24 cellular contexts compared by ENCODE assay signal in genomic region chr7:91039033-91039432, GRCh38.
DNase-seq lines count a peak whose midpoint lies in the region; ATAC-seq, FAIRE-seq and TF ChIP-seq lines count a peak whose summit lies in the region.
"Had no signal": no experiment of that assay in that cellular context is flagged by ENCODE, and none has a peak within 500 bp of the region (broad histone marks: within the 10 kb centered on the region; RNA-seq: fewer than 3 reads in every experiment).

No MANE protein-coding gene starts in this region.

- POLR2A ChIA-PET in GM12878 (lab: Charles Lee) = no interaction called here

- no peak for TF ChIP-seq EP300 in GM12878 (IDR thresholded peaks at IDR 0.05; ENCODE audit: borderline replicate concordance in 1 of 2, control insufficient read depth in 1 of 2, low read depth in 2 of 2, low read length in 2 of 2)

- BruUV-seq in GM12878 (replicated peaks; lab: Mats Ljungman, UMichigan) = no TSS peak

- H3K27ac ChIP-seq in GM12878 (ENCODE audit: control insufficient read depth, insufficient read depth) = no peak overlapping the region
- H3K27ac ChIP-seq in psoas muscle = no peak overlapping the region
- H3K27ac ChIP-seq: HL-60, lower lobe of right lung, right lobe of liver had no signal

- H3K27me3 ChIP-seq in GM12878 (replicated peaks in 1 of 2; ENCODE audit: control insufficient read depth in 2 of 2, insufficient read depth in 2 of 2, low read length in 1 of 2) (no peaks in the 10 kb centered on the region), psoas muscle (ENCODE audit: insufficient read depth in 3 of 3, low read length in 2 of 3) (no peaks in the 10 kb centered on the region)
- H3K27me3 ChIP-seq: right lobe of liver had no signal

- H4K20me1 ChIP-seq in GM12878 (ENCODE audit: control insufficient read depth, insufficient read depth) = no peaks in the 10 kb centered on the region

- FAIRE-seq in GM12878 (lab: Jason Lieb, UNC) = no peak

- TF ChIP-seq CTCF in GM12878 (IDR thresholded peaks at IDR 0.05 in 2 of 3, conservative IDR thresholded peaks at IDR 0.05 in 1 of 3; ENCODE audit: control insufficient read depth in 2 of 3, extremely low read depth in 1 of 3, insufficient read depth in 1 of 3, low read depth in 3 of 3, low read length in 3 of 3) (no peak), psoas muscle (IDR thresholded peaks at IDR 0.05) (no peak)

- H3K79me2 ChIP-seq in GM12878 (ENCODE audit: control insufficient read depth, insufficient read depth, low read length) = no peaks in the 10 kb centered on the region

- H3K9me3 Mint-ChIP-seq in immature natural killer cell = peaks cover 0 to 3% (median 0%) of the 10 kb centered on the region in 6 donors
- H3K9me3 Mint-ChIP-seq: GM23338 had no signal

- H3K27me3 Mint-ChIP-seq in immature natural killer cell (ENCODE audit: low read depth in 3 of 3) = peaks cover 1 to 3% (median 2%) of the 10 kb centered on the region in 3 donors
- H3K27me3 Mint-ChIP-seq: B cell; effector memory CD8-positive, alpha-beta T cell had no signal

- RAD21 ChIA-PET in GM12878 (lab: Charles Lee; ENCODE audit: unreplicated experiment) = no interaction called here

- H3K4me2 ChIP-seq in GM12878 (ENCODE audit: control insufficient read depth, insufficient read depth) = no peak overlapping the region
- H3K4me2 ChIP-seq: GM23338 had no signal

- TF ChIP-seq POLR2A in GM12878 (IDR thresholded peaks at IDR 0.05; ENCODE audit: low read depth, low read length) = no peak

- no peaks in the 10 kb centered on the region for H3K4me1 ChIP-seq in GM12878 (ENCODE audit: control insufficient read depth, insufficient read depth, low read length)
- no peaks in the 10 kb centered on the region for H3K4me1 ChIP-seq in psoas muscle
- H3K4me1 ChIP-seq: lower lobe of right lung, right lobe of liver had no signal

- peak; percentile 57 for ATAC-seq in GM18870 (IDR thresholded peaks at IDR 0.05; ENCODE audit: unreplicated experiment)
- peak; percentile 77 for ATAC-seq in GM21423 (IDR thresholded peaks at IDR 0.05; ENCODE audit: unreplicated experiment)
- ATAC-seq in HG02943 (IDR thresholded peaks at IDR 0.05; ENCODE audit: low read depth, unreplicated experiment) = peak; percentile 55
- peak; percentile 57 for ATAC-seq in GM12878
- no peak for ATAC-seq in HG03039 (IDR thresholded peaks at IDR 0.05; ENCODE audit: unreplicated experiment)
- ATAC-seq in psoas muscle = no peak
- ATAC-seq: effector memory CD8-positive, alpha-beta T cell; GM23338; lower lobe of right lung; Panc1; right lobe of liver; WTC11 had no signal

- no peak overlapping the region for H3K4me3 Mint-ChIP-seq in immature natural killer cell
- H3K4me3 Mint-ChIP-seq: activated naive CD8-positive, alpha-beta T cell; B cell; effector memory CD8-positive, alpha-beta T cell; GM23338; WTC11 had no signal

- no peak overlapping the region for H2AFZ ChIP-seq in GM12878 (ENCODE audit: control insufficient read depth, low read depth, low read length)
- H2AFZ ChIP-seq: GM23338 had no signal

- CTCF ChIA-PET in GM12878 (lab: Yijun Ruan, JAX) = interaction anchor here (0.8 kb wide), 1 partner anchor 410 kb away, joined by 3 read pairs; no protein-coding TSS in a partner anchor

- H3K4me3 ChIP-seq in GM12878 = no peak overlapping the region
- no peak overlapping the region for H3K4me3 ChIP-seq in psoas muscle
- H3K4me3 ChIP-seq: GM23338, lower lobe of right lung, right lobe of liver had no signal

- H3K9me3 ChIP-seq in GM12878 (replicated peaks; ENCODE audit: control insufficient read depth, insufficient read depth, low read length) = no peaks in the 10 kb centered on the region
- no peaks in the 10 kb centered on the region for H3K9me3 ChIP-seq in psoas muscle
- H3K9me3 ChIP-seq: lower lobe of right lung, right lobe of liver had no signal

- intact Hi-C loops in GM12878 (cut with micrococcal nuclease; ENCODE audit: unreplicated experiment) = loop anchor here (10.0 kb wide), 2 partner anchors 184 to 444 kb away; partner anchors contain the start of gene CDK14
- intact Hi-C loops in psoas muscle (cut with DNase I) = loop anchor here in 1 of 2 donors (5.0 to 10.0 kb wide), 2 partner anchors 484 to 587 kb away; no protein-coding TSS in a partner anchor

- H3K36me3 Mint-ChIP-seq in immature natural killer cell = no peaks in the 10 kb centered on the region
- H3K36me3 Mint-ChIP-seq: activated naive CD8-positive, alpha-beta T cell; WTC11 had no signal

- in situ Hi-C loops in GM12878 (cut with MboI) = loop anchor here (5.0 kb wide), 1 partner anchor 582 kb away; no protein-coding TSS in a partner anchor

- H3K4me1 Mint-ChIP-seq in immature natural killer cell = no peaks in the 10 kb centered on the region

- no peak overlapping the region for H3K9ac ChIP-seq in GM12878 (ENCODE audit: control insufficient read depth, insufficient read depth, low read length)

- TF ChIP-seq RAD21 in GM12878 (IDR thresholded peaks at IDR 0.05; ENCODE audit: insufficient read depth, low read depth, low read length) = no peak

- WGBS in GM12878 (ENCODE audit: insufficient coverage, insufficient replicate concordance, low lambda C conversion rate, missing lambda C conversion rate) = 0% methylated on average over 4 of the region's 4 CpGs
- 91 to 96% (median 94%) methylated on average over 4 of the region's 4 CpGs for WGBS in psoas muscle, 3 donors

- DNase-seq in GM12878 (ENCODE audit: low read depth, low spot score) (no peak), immature natural killer cell (no peak), D341Med (ENCODE audit: low spot score) (no peak), psoas muscle (no peak)
- DNase-seq: activated CD8-positive, alpha-beta memory T cell treated with anti-CD3 and anti-CD28 coated beads, Interleukin-2, amount 50 U/mL, for 48 hours; DMS 273 treated with DMSO at 0.1 percent for 48 hours; effector memory CD8-positive, alpha-beta T cell; Karpas-422; lower lobe of right lung; NCI-H1694 treated with DMSO at 0.1 percent for 48 hours; NCI-H526 treated with DMSO at 0.1 percent for 48 hours; right lobe of liver; stimulated activated CD4-positive, alpha-beta T cell treated with anti-CD3 and anti-CD28 coated beads, Interleukin-4, amount 100 ng/mL, for 1 hour; trophoblast cell had no signal

- H3K36me3 ChIP-seq in GM12878 (ENCODE audit: control insufficient read depth in 2 of 2, insufficient read depth in 2 of 2, low read length in 1 of 2) (no peaks in the 10 kb centered on the region), psoas muscle (ENCODE audit: insufficient read depth in 1 of 2, low read depth in 1 of 2) (no peaks in the 10 kb centered on the region)
- H3K36me3 ChIP-seq: lower lobe of right lung had no signal

- SMC1A ChIA-PET in GM12878 (lab: Charles Lee; ENCODE audit: uncharacterized antibody, unreplicated experiment) = interaction anchor here (9.6 kb wide), 1 partner anchor 330 kb away, joined by 176 read pairs; no protein-coding TSS in a partner anchor

- H3K27ac Mint-ChIP-seq in immature natural killer cell = no peak overlapping the region
- H3K27ac Mint-ChIP-seq: activated naive CD8-positive, alpha-beta T cell; B cell; effector memory CD8-positive, alpha-beta T cell; GM23338; WTC11 had no signal

TF ChIP-seq in GM12878, 131 proteins besides CTCF, POLR2A, EP300 and RAD21:
- TF ChIP-seq HCFC1 (IDR thresholded peaks at IDR 0.05; ENCODE audit: low read length) (no peak), SPI1 (IDR thresholded peaks at IDR 0.05; ENCODE audit: borderline replicate concordance, insufficient read depth, low read depth, low read length) (no peak), RAD51 (IDR thresholded peaks at IDR 0.05) (no peak), CREB1 (IDR thresholded peaks at IDR 0.05; ENCODE audit: low read depth) (no peak), ELK1 (IDR thresholded peaks at IDR 0.05; ENCODE audit: low read depth, low read length) (no peak), MYB (IDR thresholded peaks at IDR 0.05; ENCODE audit: borderline replicate concordance, low read depth, low read length) (no peak)

Comparison
In these comparisons a context has a peak if more than half of its experiments do, and no peak if none do; other contexts are left out.
1. ATAC-seq: peak in GM18870 (single experiment), GM21423 (single experiment), HG02943 (single experiment) and GM12878 (single experiment); none in HG03039 (single experiment) and psoas muscle (0 of 4).